ENCODE assay signal across 8 cellular contexts in genomic region chr14:25537846-25538455, GRCh38.
DNase-seq lines count a peak whose midpoint lies in the region; ATAC-seq and TF ChIP-seq lines count a peak whose summit lies in the region.

No MANE protein-coding gene starts in this region.

- H3K9me3 ChIP-seq in SK-N-SH, result no peaks in the 10 kb centered on the region

- no peaks in the 10 kb centered on the region for H4K20me1 ChIP-seq in SK-N-SH (ENCODE audit: insufficient read depth)

- H3K27ac Mint-ChIP-seq in activated naive CD4-positive, alpha-beta T cell treated with anti-CD3 and anti-CD28 coated beads, Interleukin-2, amount 10 ng/mL, durations not matched to agents 7 days and 5 days, result no peak overlapping the region

- no peaks in the 10 kb centered on the region for H3K27me3 Mint-ChIP-seq in activated naive CD4-positive, alpha-beta T cell treated with anti-CD3 and anti-CD28 coated beads, Interleukin-2, amount 10 ng/mL, durations not matched to agents 7 days and 5 days

- no peak overlapping the region for H3K4me3 Mint-ChIP-seq in activated naive CD4-positive, alpha-beta T cell treated with anti-CD3 and anti-CD28 coated beads, Interleukin-2, amount 10 ng/mL, durations not matched to agents 7 days and 5 days

- H3K36me3 Mint-ChIP-seq in activated naive CD4-positive, alpha-beta T cell treated with anti-CD3 and anti-CD28 coated beads, Interleukin-2, amount 10 ng/mL, durations not matched to agents 7 days and 5 days, result no peaks in the 10 kb centered on the region

- H2AFZ ChIP-seq in SK-N-SH (ENCODE audit: low read depth), result no peak overlapping the region

- DNase-seq in activated naive CD4-positive, alpha-beta T cell treated with anti-CD3 and anti-CD28 coated beads, Interleukin-2, amount 10 ng/mL, durations not matched to agents 7 days and 5 days, result peak; percentile 23
- DNase-seq in activated naive CD4-positive, alpha-beta T cell (lab: John Stamatoyannopoulos, UW), result no peak
- peak; percentile 66 for DNase-seq in NAMALWA (ENCODE audit: low spot score)
- DNase-seq in SK-N-SH, result peak; percentile 26
- peak; percentile 32 for DNase-seq in kidney tubule cell (ENCODE audit: low spot score)
- DNase-seq in GM19238 (ENCODE audit: insufficient read length, low spot score), result no peak

- H3K4me1 ChIP-seq in SK-N-SH (ENCODE audit: control insufficient read depth in 1 of 2, insufficient read depth in 2 of 2, low read depth in 1 of 2, low read length in 1 of 2), result no peaks in the 10 kb centered on the region

- no peak overlapping the region for H3K27ac ChIP-seq in SK-N-SH (ENCODE audit: low read depth in 2 of 2, low read length in 1 of 2)

- no peaks in the 10 kb centered on the region for H3K9me2 ChIP-seq in SK-N-SH

- no peaks in the 10 kb centered on the region for H3K36me3 ChIP-seq in SK-N-SH (replicated peaks in 1 of 2; ENCODE audit: control insufficient read depth in 1 of 2, insufficient read depth in 2 of 2, low read length in 1 of 2)

- no peaks in the 10 kb centered on the region for H3K4me1 Mint-ChIP-seq in activated naive CD4-positive, alpha-beta T cell treated with anti-CD3 and anti-CD28 coated beads, Interleukin-2, amount 10 ng/mL, durations not matched to agents 7 days and 5 days

- no peak for ATAC-seq in HG03520 (IDR thresholded peaks at IDR 0.05; ENCODE audit: unreplicated experiment)
- no peak for ATAC-seq in HG02884 (IDR thresholded peaks at IDR 0.05; ENCODE audit: unreplicated experiment)

- H3K9me3 Mint-ChIP-seq in activated naive CD4-positive, alpha-beta T cell treated with anti-CD3 and anti-CD28 coated beads, Interleukin-2, amount 10 ng/mL, durations not matched to agents 7 days and 5 days, result peaks cover 6% of the 10 kb centered on the region

- H3K4me3 ChIP-seq in SK-N-SH (ENCODE audit: low read depth in 2 of 2, low read length in 1 of 2), result no peak overlapping the region; a peak in 1 of 4 replicates

- no peak for TF ChIP-seq EP300 in SK-N-SH (IDR thresholded peaks at IDR 0.05; ENCODE audit: borderline replicate concordance in 1 of 2, low read depth in 1 of 2, low read length in 1 of 2)

- TF ChIP-seq CTCF in SK-N-SH (IDR thresholded peaks at IDR 0.05), result peak; percentile 68

- peak; percentile 64 for TF ChIP-seq RAD21 in SK-N-SH (IDR thresholded peaks at IDR 0.05; ENCODE audit: low read length)

- H3K4me2 ChIP-seq in SK-N-SH, result no peak overlapping the region

- H3K27me3 ChIP-seq in SK-N-SH (ENCODE audit: insufficient read depth), result no peaks in the 10 kb centered on the region

- 0% methylated on average over 2 of the region's 2 CpGs for WGBS in SK-N-SH (ENCODE audit: low lambda C conversion rate)

- POLR2A ChIA-PET in SK-N-SH (lab: Yijun Ruan, JAX), result no interaction called here

- H3F3A ChIP-seq in SK-N-SH (replicated peaks; ENCODE audit: insufficient read depth), result no peaks in the 10 kb centered on the region

- H3K79me2 ChIP-seq in SK-N-SH (ENCODE audit: insufficient read depth), result no peaks in the 10 kb centered on the region

- CTCF ChIA-PET in activated naive CD4-positive, alpha-beta T cell treated with anti-CD3 and anti-CD28 coated beads, Interleukin-2, amount 10 ng/mL, durations not matched to agents 7 days and 5 days (lab: Charles Lee), result interaction anchor here (0.6 to 1.0 kb wide), 2 partner anchors 125 to 205 kb away, joined by 3 read pairs; no protein-coding TSS in a partner anchor
- CTCF ChIA-PET in SK-N-SH (lab: Yijun Ruan, JAX), result interaction anchor here (0.6 to 3.0 kb wide), 20 partner anchors 11 to 732 kb away, joined by 3 to 42 read pairs (median 4); no protein-coding TSS in a partner anchor

- no peak overlapping the region for H3K9ac ChIP-seq in SK-N-SH

TF ChIP-seq in SK-N-SH, 30 proteins besides CTCF, POLR2A, EP300 and RAD21:
- TF ChIP-seq GABPA (IDR thresholded peaks at IDR 0.05; ENCODE audit: low read depth) (no peak), TCF12 (IDR thresholded peaks at IDR 0.05) (no peak), TEAD4 (IDR thresholded peaks at IDR 0.05; ENCODE audit: borderline replicate concordance, insufficient read depth) (no peak), JUND (IDR thresholded peaks at IDR 0.05) (no peak), NRF1 (IDR thresholded peaks at IDR 0.05; ENCODE audit: low read depth, low read length) (no peak), RCOR1 (IDR thresholded peaks at IDR 0.05; ENCODE audit: low read length) (no peak), TAF1 (IDR thresholded peaks at IDR 0.05; ENCODE audit: borderline replicate concordance, low read depth, low read length) (no peak), USF2 (IDR thresholded peaks at IDR 0.05; ENCODE audit: borderline replicate concordance, low read depth, low read length) (no peak), FOXJ3 (CRISPR knock-in tag; IDR thresholded peaks at IDR 0.05) (no peak), CHD2 (IDR thresholded peaks at IDR 0.05; ENCODE audit: low read length, partially characterized antibody) (no peak), IRF3 (IDR thresholded peaks at IDR 0.05; ENCODE audit: low read depth, low read length) (no peak), EZH2phosphoT487 (IDR thresholded peaks at IDR 0.05; ENCODE audit: borderline replicate concordance, low read depth) (no peak)
- TF ChIP-seq, protein P1, sequence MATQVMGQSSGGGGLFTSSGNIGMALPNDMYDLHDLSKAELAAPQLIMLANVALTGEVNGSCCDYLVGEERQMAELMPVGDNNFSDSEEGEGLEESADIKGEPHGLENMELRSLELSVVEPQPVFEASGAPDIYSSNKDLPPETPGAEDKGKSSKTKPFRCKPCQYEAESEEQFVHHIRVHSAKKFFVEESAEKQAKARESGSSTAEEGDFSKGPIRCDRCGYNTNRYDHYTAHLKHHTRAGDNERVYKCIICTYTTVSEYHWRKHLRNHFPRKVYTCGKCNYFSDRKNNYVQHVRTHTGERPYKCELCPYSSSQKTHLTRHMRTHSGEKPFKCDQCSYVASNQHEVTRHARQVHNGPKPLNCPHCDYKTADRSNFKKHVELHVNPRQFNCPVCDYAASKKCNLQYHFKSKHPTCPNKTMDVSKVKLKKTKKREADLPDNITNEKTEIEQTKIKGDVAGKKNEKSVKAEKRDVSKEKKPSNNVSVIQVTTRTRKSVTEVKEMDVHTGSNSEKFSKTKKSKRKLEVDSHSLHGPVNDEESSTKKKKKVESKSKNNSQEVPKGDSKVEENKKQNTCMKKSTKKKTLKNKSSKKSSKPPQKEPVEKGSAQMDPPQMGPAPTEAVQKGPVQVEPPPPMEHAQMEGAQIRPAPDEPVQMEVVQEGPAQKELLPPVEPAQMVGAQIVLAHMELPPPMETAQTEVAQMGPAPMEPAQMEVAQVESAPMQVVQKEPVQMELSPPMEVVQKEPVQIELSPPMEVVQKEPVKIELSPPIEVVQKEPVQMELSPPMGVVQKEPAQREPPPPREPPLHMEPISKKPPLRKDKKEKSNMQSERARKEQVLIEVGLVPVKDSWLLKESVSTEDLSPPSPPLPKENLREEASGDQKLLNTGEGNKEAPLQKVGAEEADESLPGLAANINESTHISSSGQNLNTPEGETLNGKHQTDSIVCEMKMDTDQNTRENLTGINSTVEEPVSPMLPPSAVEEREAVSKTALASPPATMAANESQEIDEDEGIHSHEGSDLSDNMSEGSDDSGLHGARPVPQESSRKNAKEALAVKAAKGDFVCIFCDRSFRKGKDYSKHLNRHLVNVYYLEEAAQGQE (IDR thresholded peaks at IDR 0.05; ENCODE audit: low read depth, low read length), result no peak
- TF ChIP-seq, protein P2, sequence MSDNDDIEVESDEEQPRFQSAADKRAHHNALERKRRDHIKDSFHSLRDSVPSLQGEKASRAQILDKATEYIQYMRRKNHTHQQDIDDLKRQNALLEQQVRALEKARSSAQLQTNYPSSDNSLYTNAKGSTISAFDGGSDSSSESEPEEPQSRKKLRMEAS (IDR thresholded peaks at IDR 0.05; ENCODE audit: low read depth), result no peak

Comparison
In these comparisons a context has a peak if more than half of its experiments do, and no peak if none do; other contexts are left out.
1. DNase-seq: peak in activated naive CD4-positive, alpha-beta T cell treated with anti-CD3 and anti-CD28 coated beads, Interleukin-2, amount 10 ng/mL, durations not matched to agents 7 days and 5 days (single experiment), NAMALWA (single experiment), SK-N-SH (single experiment) and kidney tubule cell (single experiment); none in activated naive CD4-positive, alpha-beta T cell (0 of 4) and GM19238 (single experiment).